Comparison of ENCODE assay signal across 7 cellular contexts in the genomic region with DNA sequence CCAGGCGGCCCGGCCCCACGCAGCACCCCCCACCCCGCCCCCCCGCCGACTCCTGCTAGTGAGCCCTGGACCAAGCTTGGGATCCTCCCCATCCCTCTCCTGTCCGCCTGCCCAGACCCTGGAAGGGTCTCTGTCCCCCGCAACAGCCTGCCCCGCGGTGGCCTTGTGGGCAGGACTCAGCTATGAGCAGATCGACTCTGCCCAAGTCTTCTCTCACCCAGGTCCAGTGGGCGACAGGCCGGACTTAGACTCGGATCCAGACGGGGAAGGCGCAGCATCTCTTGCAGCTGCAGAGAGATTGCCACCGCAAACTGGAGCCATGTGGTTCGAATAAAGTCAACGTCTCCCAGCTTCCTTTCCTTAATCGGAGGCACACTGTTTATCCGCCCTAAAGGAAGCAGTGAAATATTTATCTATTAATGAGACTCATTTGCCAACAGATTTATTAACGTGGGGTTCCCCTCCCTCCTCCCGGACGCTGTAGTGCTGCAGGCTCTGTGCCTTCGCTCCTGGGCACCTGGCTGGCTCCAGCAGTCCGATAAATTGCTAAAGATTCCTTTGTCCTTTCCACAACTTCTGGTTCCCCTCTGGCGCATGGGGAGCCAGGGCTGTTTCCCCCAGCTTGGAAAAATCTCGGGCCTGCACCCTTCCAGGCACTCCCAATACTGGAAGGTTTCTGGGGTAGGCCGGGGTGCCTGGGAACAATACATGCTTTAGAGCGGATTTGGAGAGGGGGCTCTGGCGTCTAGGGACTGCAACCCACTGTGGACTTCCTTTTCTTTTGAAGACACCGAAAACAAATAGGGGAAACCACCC. TPM values are rescaled to one million over a fixed set of nuclear protein-coding genes. Genes with fewer than 3 reads are reported as not detected.
DNase-seq lines count a peak whose midpoint lies in the region; ATAC-seq and TF ChIP-seq lines count a peak whose summit lies in the region.
"Had no signal": no experiment of that assay in that cellular context is flagged by ENCODE, and none has a peak within 500 bp of the region (broad histone marks: within the 10 kb centered on the region; RNA-seq: fewer than 3 reads in every experiment).

No MANE protein-coding gene starts in this region.

- peaks cover 37% of the 10 kb centered on the region for H3K4me1 Mint-ChIP-seq in T-helper 17 cell

- H3K4me3 Mint-ChIP-seq in T-helper 17 cell: peak overlapping the region; percentile 72

- no peak for TF ChIP-seq CTCF in BJ (IDR thresholded peaks at IDR 0.05; ENCODE audit: insufficient read depth, low read depth, low read length)

- H3K9me3 ChIP-seq in T-helper 17 cell (ENCODE audit: control insufficient read depth, low read length, poor library complexity, severe bottlenecking): no peaks in the 10 kb centered on the region

- H3K36me3 ChIP-seq in BJ (ENCODE audit: control insufficient read depth, insufficient read depth, low read length): peaks cover 3% of the 10 kb centered on the region; the same call in 1 of the 2 replicates

- ATAC-seq in T-helper 17 cell (no peak), HG02970 (IDR thresholded peaks at IDR 0.05; ENCODE audit: low FRiP score, unreplicated experiment) (no peak), GM18858 (IDR thresholded peaks at IDR 0.05; ENCODE audit: unreplicated experiment) (no peak)

- peak overlapping the region; percentile 74 for H3K4me3 ChIP-seq in BJ (ENCODE audit: low read depth, low read length)

- peaks cover 13% of the 10 kb centered on the region for H3K36me3 Mint-ChIP-seq in T-helper 17 cell (ENCODE audit: low read depth)

- H3K27me3 Mint-ChIP-seq in T-helper 17 cell: peaks cover 83% of the 10 kb centered on the region

- CTCF ChIA-PET in BJ (lab: Yijun Ruan, JAX): interaction anchor here (1.0 to 2.2 kb wide), 5 partner anchors 13 to 937 kb away, joined by 3 to 9 read pairs (median 5); a partner anchor contains a TSS

- H3K27me3 ChIP-seq in BJ (ENCODE audit: control insufficient read depth, insufficient read depth, low read length): no peaks in the 10 kb centered on the region

- H3K27ac Mint-ChIP-seq in T-helper 17 cell: peak overlapping the region; percentile 78

- DNase-seq in BJ (ENCODE audit: low read depth) (no peak), T-helper 17 cell (no peak), mesenteric fat pad (ENCODE audit: low spot score) (peak; percentile 87)
- DNase-seq in stimulated activated naive CD4-positive, alpha-beta T cell treated with Interleukin-2 at 50 U/mL for 16 hours (lab: John Stamatoyannopoulos, UW): no peak

- POLR2A ChIA-PET in BJ (lab: Charles Lee): interaction anchor here (0.7 to 1.0 kb wide), 2 partner anchors 14 to 28 kb away, joined by 4 to 7 read pairs; a partner anchor contains a TSS

RNA-seq across cellular contexts. Expression of a gene that starts 0.6 kb away (rescaled TPM):
- polyA plus RNA-seq in BJ (2011; rRNA removed): 3.8 and 4.4 TPM in 2 replicates
- polyA minus RNA-seq in BJ (2011; rRNA and poly(A)+ RNA removed): 1.4 and 2.3 TPM in 2 replicates
- total RNA-seq in T-helper 17 cell: not detected
- total RNA-seq in mesenteric fat pad: 7.5 TPM
- total RNA-seq: SK-MEL-5 had no signal

RNA-seq across cellular contexts. Expression of a gene that starts 4.7 kb away (rescaled TPM):
- 0.09 and 0.15 TPM in 2 replicates for polyA plus RNA-seq in BJ (2011; rRNA removed)
- polyA minus RNA-seq in BJ (2011; rRNA and poly(A)+ RNA removed): 0.77 TPM in 1 of 2 replicates, not detected in the other
- not detected for total RNA-seq in T-helper 17 cell
- total RNA-seq in mesenteric fat pad: 5.8 TPM

RNA-seq across cellular contexts. Expression of a gene that starts 8.2 kb away (rescaled TPM):
- polyA plus RNA-seq in BJ (2011; rRNA removed): 12.6 and 15.0 TPM in 2 replicates
- polyA minus RNA-seq in BJ (2011; rRNA and poly(A)+ RNA removed): 1.4 and 3.4 TPM in 2 replicates
- total RNA-seq in T-helper 17 cell: not detected
- 10.4 TPM for total RNA-seq in mesenteric fat pad
- total RNA-seq: SK-MEL-5 had no signal

RNA-seq across cellular contexts. Expression of a gene that starts 9.5 kb away (rescaled TPM):
- 0.45 and 0.77 TPM in 2 replicates for polyA plus RNA-seq in BJ (2011; rRNA removed)
- polyA minus RNA-seq in BJ (2011; rRNA and poly(A)+ RNA removed): 0.62 TPM in 1 of 2 replicates, not detected in the other
- not detected for total RNA-seq in T-helper 17 cell
- total RNA-seq in mesenteric fat pad: 3.1 TPM

RNA-seq across cellular contexts. Expression of a gene that starts 13.6 kb away (rescaled TPM):
- polyA plus RNA-seq in BJ (2011; rRNA removed): 1.2 and 1.7 TPM in 2 replicates
- polyA minus RNA-seq in BJ (2011; rRNA and poly(A)+ RNA removed): 0.28 and 0.62 TPM in 2 replicates
- total RNA-seq in T-helper 17 cell (under 1 TPM in 1 of 2 donors, not detected in 1; 0.26 TPM), mesenteric fat pad (15.3 TPM)
